In the genomic region with DNA sequence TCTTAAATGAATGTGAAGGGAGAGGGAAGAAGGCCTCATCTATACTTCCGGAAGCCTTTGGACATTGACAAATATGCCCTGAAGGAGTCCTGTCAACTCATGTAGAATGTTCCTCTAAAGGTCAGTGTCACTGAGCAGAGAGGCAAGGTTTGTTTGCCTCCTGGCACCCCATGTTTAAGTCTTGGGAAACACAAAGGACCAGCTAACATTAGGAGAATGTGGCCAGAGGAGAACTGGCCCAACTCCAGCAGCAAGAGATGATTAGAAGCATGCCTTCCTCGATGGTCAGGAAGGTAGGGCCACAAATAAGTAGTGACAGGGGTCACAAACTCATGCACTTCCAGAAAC, we compare ENCODE assay signal across 29 cellular contexts. TPM values are rescaled to one million over a fixed set of nuclear protein-coding genes. Genes with fewer than 3 reads are reported as not detected.
DNase-seq lines count a peak whose midpoint lies in the region; ATAC-seq and TF ChIP-seq lines count a peak whose summit lies in the region.
"Had no signal": no experiment of that assay in that cellular context is flagged by ENCODE, and none has a peak within 500 bp of the region (broad histone marks: within the 10 kb centered on the region; RNA-seq: fewer than 3 reads in every experiment).

No MANE protein-coding gene starts in this region.

- H3K9me3 Mint-ChIP-seq in osteocyte (ENCODE audit: unreplicated experiment) = no peaks in the 10 kb centered on the region
- H3K9me3 Mint-ChIP-seq: activated T-cell treated with anti-CD3 and anti-CD28 coated beads, Interleukin-2, amount 50 U/mL, for 24 hours; CD8-positive, alpha-beta T cell; central memory CD8-positive, alpha-beta T cell; natural killer cell; T-helper 1 cell treated with Interleukin-12 subunit alpha and Interleukin-12 subunit beta and Interleukin-4 antibody, amounts not matched to agents 30 μg/mL and 1 μg/mL, for 36 hours had no signal

- H3K4me3 Mint-ChIP-seq in osteocyte (ENCODE audit: unreplicated experiment) = no peak overlapping the region
- H3K4me3 Mint-ChIP-seq: activated T-cell treated with anti-CD3 and anti-CD28 coated beads, Interleukin-2, amount 50 U/mL, for 24 hours; B cell; CD8-positive, alpha-beta T cell; central memory CD8-positive, alpha-beta T cell; natural killer cell; T-helper 1 cell treated with Interleukin-12 subunit alpha and Interleukin-12 subunit beta and Interleukin-4 antibody, amounts not matched to agents 30 μg/mL and 1 μg/mL, for 36 hours had no signal

- H3K36me3 Mint-ChIP-seq in osteocyte (ENCODE audit: unreplicated experiment) = no peaks in the 10 kb centered on the region
- H3K36me3 Mint-ChIP-seq: CD8-positive, alpha-beta T cell; natural killer cell had no signal

- peak; percentile 43 for DNase-seq in right atrium auricular region (ENCODE audit: low spot score)
- DNase-seq in left ventricle myocardium superior = no peak
- DNase-seq in right cardiac atrium = no peak
- DNase-seq in osteocyte (ENCODE audit: extremely low spot score, unreplicated experiment) = no peak
- DNase-seq in iPS-NIHi11 (ENCODE audit: low spot score) = no peak
- DNase-seq in cerebellum (ENCODE audit: low spot score) = no peak
- no peak for DNase-seq in T-helper 9 cell
- DNase-seq: activated CD4-positive, alpha-beta T cell treated with anti-CD3 and anti-CD28 coated beads, Interleukin-2, amount 50 U/mL, for 1 hour; activated CD4-positive, CD25-positive, alpha-beta regulatory T cell; activated gamma-delta T cell treated with Interleukin-2 at 50 U/mL for 16 hours; activated T-cell treated with anti-CD3 and anti-CD28 coated beads, Interleukin-2, amount 50 U/mL, for 24 hours; CD8-positive, alpha-beta T cell; dorsolateral prefrontal cortex; left lung; natural killer cell; NCI-H1092; NCI-H1694; NCI-H446 treated with DMSO at 0.1 percent for 48 hours; NCI-H82; SK-N-SH; stimulated activated naive CD4-positive, alpha-beta T cell treated with Interleukin-2 at 50 U/mL for 16 hours; testis had no signal

- H3K4me1 ChIP-seq in right atrium auricular region = peaks cover 0 to 92% of the 10 kb centered on the region in 2 donors
- peaks cover 39% of the 10 kb centered on the region for H3K4me1 ChIP-seq in right cardiac atrium (ENCODE audit: control insufficient read depth, insufficient read depth, low read length)

- intact Hi-C loops in left ventricle myocardium superior (cut with micrococcal nuclease) = no loop called here
- intact Hi-C loops in right cardiac atrium (cut with DNase I) = no loop called here

- WGBS in right cardiac atrium = 62% methylated on average over 2 of the region's 2 CpGs

- H3K27ac ChIP-seq in right atrium auricular region (peak overlapping the region; percentile 88 to 93), right cardiac atrium (ENCODE audit: low read length) (peak overlapping the region; percentile 73)
- H3K27ac ChIP-seq: dorsolateral prefrontal cortex, testis had no signal

- H3K4me1 Mint-ChIP-seq in osteocyte (ENCODE audit: unreplicated experiment) = peaks cover 72% of the 10 kb centered on the region

- H3K36me3 ChIP-seq in right atrium auricular region = no peaks in the 10 kb centered on the region
- H3K36me3 ChIP-seq: ascending aorta, left lung had no signal

- no peak for ATAC-seq in left ventricle myocardium superior
- no peak for ATAC-seq in right cardiac atrium
- ATAC-seq in HG03432 (IDR thresholded peaks at IDR 0.05; ENCODE audit: unreplicated experiment) = no peak
- ATAC-seq: CD8-positive, alpha-beta T cell; K562; natural killer cell had no signal

- H3K27ac Mint-ChIP-seq in osteocyte (ENCODE audit: unreplicated experiment) = peak overlapping the region; percentile 96
- H3K27ac Mint-ChIP-seq: B cell; CD8-positive, alpha-beta T cell; natural killer cell; T-helper 1 cell treated with Interleukin-12 subunit alpha and Interleukin-12 subunit beta and Interleukin-4 antibody, amounts not matched to agents 30 μg/mL and 1 μg/mL, for 36 hours had no signal

- H3K4me3 ChIP-seq in right atrium auricular region (no peak overlapping the region), right cardiac atrium (ENCODE audit: low read length) (no peak overlapping the region)
- H3K4me3 ChIP-seq: ascending aorta, dorsolateral prefrontal cortex, K562, left lung, smooth muscle cell, testis had no signal

- TF ChIP-seq CTCF in right atrium auricular region (IDR thresholded peaks at IDR 0.05) (no peak), osteocyte (IDR thresholded peaks at IDR 0.05) (no peak)

- H3K27me3 ChIP-seq in right atrium auricular region (no peaks in the 10 kb centered on the region), right cardiac atrium (ENCODE audit: control insufficient read depth, insufficient read depth) (no peaks in the 10 kb centered on the region)
- H3K27me3 ChIP-seq: ascending aorta, testis had no signal

- H3K9me3 ChIP-seq in right atrium auricular region = no peaks in the 10 kb centered on the region
- H3K9me3 ChIP-seq in right cardiac atrium (ENCODE audit: control insufficient read depth, low read length) = no peaks in the 10 kb centered on the region
- H3K9me3 ChIP-seq: ascending aorta, left lung, SK-N-SH, testis had no signal

- H3K27me3 Mint-ChIP-seq in osteocyte (ENCODE audit: unreplicated experiment) = no peaks in the 10 kb centered on the region

RNA-seq across cellular contexts. Expression of a gene that starts 5.7 kb away (rescaled TPM):
- total RNA-seq in right atrium auricular region = 10 to 100 TPM; 31.3 to 52.1 TPM
- 49.2 TPM for total RNA-seq in left ventricle myocardium superior
- 10 to 100 TPM; 42.0 to 49.4 (median 43.8) TPM for total RNA-seq in right cardiac atrium
- polyA plus RNA-seq in right cardiac atrium = 36.7 TPM
- 68.8 and 72.0 TPM in 2 replicates for total RNA-seq in osteocyte
- total RNA-seq in cerebellum = 1.4 TPM

Comparison
In these comparisons a context has a peak if more than half of its experiments do, and no peak if none do; other contexts are left out.
1. RNA of a gene that starts 5.7 kb away (total RNA-seq): 68.8 to 72.0 TPM in osteocyte, 31.3 to 52.1 TPM in right atrium auricular region, 49.2 TPM in left ventricle myocardium superior (single experiment) and 42.0 to 49.4 TPM in right cardiac atrium; 1.4 TPM in cerebellum (single experiment); every median in the first group is over 10 times any median in the second.